Comparison of ENCODE assay signal across 20 cellular contexts in genomic region chr6:149268768-149269167, GRCh38.
"Had no signal": no experiment of that assay in that cellular context is flagged by ENCODE, and none has a peak within 500 bp of the region (broad histone marks: within the 10 kb centered on the region; RNA-seq: fewer than 3 reads in every experiment).

No MANE protein-coding gene starts in this region.

- DNase-seq: activated CD4-positive, alpha-beta T cell treated with anti-CD3 and anti-CD28 coated beads, Interleukin-2, amount 50 U/mL, for 4 hours; activated CD4-positive, CD25-positive, alpha-beta regulatory T cell treated with anti-CD3 and anti-CD28 coated beads, Interleukin-2, amount 50 U/mL, for 72 hours; activated CD8-positive, alpha-beta memory T cell treated with anti-CD3 and anti-CD28 coated beads, Interleukin-2, amount 10 ng/mL, durations not matched to agents 7 days and 5 days; activated effector memory CD4-positive, alpha-beta T cell treated with Interleukin-2 at 50 U/mL for 16 hours; activated T-cell treated with anti-CD3 and anti-CD28 coated beads, Interleukin-2, amount 50 U/mL, for 24 hours; anterior cingulate cortex; central memory CD4-positive, alpha-beta T cell; cortex of kidney; effector CD8-positive, alpha-beta T cell; hippocampal formation; kidney glomerular epithelial cell; mesendoderm; nephron progenitor cell; stimulated activated CD4-positive, alpha-beta T cell treated with anti-CD3 and anti-CD28 coated beads, Interleukin-2, amount 100 ng/mL, for 48 hours; stimulated activated naive CD4-positive, alpha-beta T cell treated with Interleukin-2 at 50 U/mL for 16 hours; T-helper 2 cell; testis had no signal

- H3K4me1 ChIP-seq: testis had no signal

- H3K27ac ChIP-seq: testis had no signal

- H3K27me3 Mint-ChIP-seq: activated CD8-positive, alpha-beta memory T cell treated with anti-CD3 and anti-CD28 coated beads, Interleukin-2, amount 10 ng/mL, durations not matched to agents 7 days and 5 days; activated T-cell treated with anti-CD3 and anti-CD28 coated beads, Interleukin-2, amount 50 U/mL, for 24 hours had no signal

- H3K27me3 ChIP-seq: testis had no signal

- H3K27ac Mint-ChIP-seq: activated CD8-positive, alpha-beta memory T cell treated with anti-CD3 and anti-CD28 coated beads, Interleukin-2, amount 10 ng/mL, durations not matched to agents 7 days and 5 days; activated naive CD4-positive, alpha-beta T cell treated with anti-CD3 and anti-CD28 coated beads, Interleukin-2, amount 50 U/mL, for 72 hours; activated T-cell treated with anti-CD3 and anti-CD28 coated beads, Interleukin-2, amount 50 U/mL, for 24 hours; nephron progenitor cell had no signal

- H3K9me3 ChIP-seq: testis had no signal

- ATAC-seq: activated CD8-positive, alpha-beta memory T cell treated with anti-CD3 and anti-CD28 coated beads, Interleukin-2, amount 10 ng/mL, durations not matched to agents 7 days and 5 days; activated naive CD4-positive, alpha-beta T cell treated with anti-CD3 and anti-CD28 coated beads, Interleukin-2, amount 50 U/mL, for 72 hours; sciatic nerve had no signal

- H3K4me3 ChIP-seq: testis had no signal

- H3K9me3 Mint-ChIP-seq: activated T-cell treated with anti-CD3 and anti-CD28 coated beads, Interleukin-2, amount 50 U/mL, for 24 hours had no signal

- H3K4me3 Mint-ChIP-seq: activated CD8-positive, alpha-beta memory T cell treated with anti-CD3 and anti-CD28 coated beads, Interleukin-2, amount 10 ng/mL, durations not matched to agents 7 days and 5 days; activated T-cell treated with anti-CD3 and anti-CD28 coated beads, Interleukin-2, amount 50 U/mL, for 24 hours; nephron progenitor cell had no signal

- FAIRE-seq: urothelium cell line had no signal
